ENCODE assay signal across 10 cellular contexts in genomic region chr20:62067547-62068260, GRCh38. TPM values are rescaled to one million over a fixed set of nuclear protein-coding genes. Genes with fewer than 3 reads are reported as not detected.
DNase-seq lines count a peak whose midpoint lies in the region; ATAC-seq and TF ChIP-seq lines count a peak whose summit lies in the region.
"Had no signal": no experiment of that assay in that cellular context is flagged by ENCODE, and none has a peak within 500 bp of the region (broad histone marks: within the 10 kb centered on the region; RNA-seq: fewer than 3 reads in every experiment).

No MANE protein-coding gene starts in this region.

- peak overlapping the region; percentile 18 for H3K27ac Mint-ChIP-seq in activated CD8-positive, alpha-beta memory T cell treated with anti-CD3 and anti-CD28 coated beads, Interleukin-2, amount 10 ng/mL, durations not matched to agents 7 days and 5 days
- H3K27ac Mint-ChIP-seq in activated CD4-positive, alpha-beta memory T cell treated with anti-CD3 and anti-CD28 coated beads, Interleukin-2, amount 10 ng/mL, durations not matched to agents 7 days and 5 days = no peak overlapping the region
- H3K27ac Mint-ChIP-seq in glutamatergic neuron (ENCODE audit: unreplicated experiment) = peak overlapping the region; percentile 43
- no peak overlapping the region for H3K27ac Mint-ChIP-seq in stimulated activated memory B cell treated with anti-CD40 and anti-IgM and Interleukin-4, amounts not matched to agents 10 μg/mL and 1 μg/mL and 100 μg/mL, for 72 hours

- no peak for DNase-seq in activated CD8-positive, alpha-beta memory T cell treated with anti-CD3 and anti-CD28 coated beads, Interleukin-2, amount 10 ng/mL, durations not matched to agents 7 days and 5 days
- no peak for DNase-seq in activated CD8-positive, alpha-beta memory T cell treated with anti-CD3 and anti-CD28 coated beads, Interleukin-2, amount 50 U/mL, for 48 hours
- no peak for DNase-seq in activated CD4-positive, alpha-beta memory T cell treated with anti-CD3 and anti-CD28 coated beads, Interleukin-2, amount 10 ng/mL, durations not matched to agents 7 days and 5 days
- DNase-seq in glutamatergic neuron (no peak), germinal center (ENCODE audit: low spot score) (no peak), testis (no peak)
- DNase-seq: stimulated activated CD4-positive, alpha-beta T cell treated with anti-CD3 and anti-CD28 coated beads, Interleukin-4, amount 100 ng/mL, for 24 hours; tibial artery had no signal

- TF ChIP-seq POLR2A in testis (IDR thresholded peaks at IDR 0.05) = no peak

- H3K4me1 Mint-ChIP-seq in activated CD8-positive, alpha-beta memory T cell treated with anti-CD3 and anti-CD28 coated beads, Interleukin-2, amount 10 ng/mL, durations not matched to agents 7 days and 5 days = peaks cover 30% of the 10 kb centered on the region
- H3K4me1 Mint-ChIP-seq in activated CD4-positive, alpha-beta memory T cell treated with anti-CD3 and anti-CD28 coated beads, Interleukin-2, amount 10 ng/mL, durations not matched to agents 7 days and 5 days = peaks cover 34% of the 10 kb centered on the region
- H3K4me1 Mint-ChIP-seq in glutamatergic neuron (ENCODE audit: low read depth, unreplicated experiment) = peaks cover 12% of the 10 kb centered on the region
- peaks cover 32% of the 10 kb centered on the region for H3K4me1 Mint-ChIP-seq in stimulated activated memory B cell treated with anti-CD40 and anti-IgM and Interleukin-4, amounts not matched to agents 10 μg/mL and 1 μg/mL and 100 μg/mL, for 72 hours

- no peaks in the 10 kb centered on the region for H3K27me3 ChIP-seq in testis
- H3K27me3 ChIP-seq: tibial artery had no signal

- no peaks in the 10 kb centered on the region for H3K9me3 Mint-ChIP-seq in activated CD8-positive, alpha-beta memory T cell treated with anti-CD3 and anti-CD28 coated beads, Interleukin-2, amount 10 ng/mL, durations not matched to agents 7 days and 5 days (ENCODE audit: low read depth)
- no peaks in the 10 kb centered on the region for H3K9me3 Mint-ChIP-seq in activated CD4-positive, alpha-beta memory T cell treated with anti-CD3 and anti-CD28 coated beads, Interleukin-2, amount 10 ng/mL, durations not matched to agents 7 days and 5 days
- peaks cover 17% of the 10 kb centered on the region for H3K9me3 Mint-ChIP-seq in glutamatergic neuron (ENCODE audit: unreplicated experiment)
- H3K9me3 Mint-ChIP-seq in stimulated activated memory B cell treated with anti-CD40 and anti-IgM and Interleukin-4, amounts not matched to agents 10 μg/mL and 1 μg/mL and 100 μg/mL, for 72 hours = no peaks in the 10 kb centered on the region

- intact Hi-C loops in testis (cut with DNase I; ENCODE audit: low total_unique reads) = loop anchor here (5.0 kb wide), 2 partner anchors 55 to 75 kb away; partner anchors contain the start of genes LSM14B, PSMA7 and SS18L1

- CTCF ChIA-PET in activated CD8-positive, alpha-beta memory T cell treated with anti-CD3 and anti-CD28 coated beads, Interleukin-2, amount 10 ng/mL, durations not matched to agents 7 days and 5 days (lab: Charles Lee) = interaction anchor here (1.2 to 2.0 kb wide), 3 partner anchors 52 to 74 kb away, joined by 3 to 11 read pairs (median 11); no protein-coding TSS in a partner anchor
- CTCF ChIA-PET in activated CD4-positive, alpha-beta memory T cell treated with anti-CD3 and anti-CD28 coated beads, Interleukin-2, amount 10 ng/mL, durations not matched to agents 7 days and 5 days (lab: Charles Lee) = interaction anchor here (1.2 kb wide), 1 partner anchor 61 kb away, joined by 3 read pairs; no protein-coding TSS in a partner anchor

- peaks cover 10% of the 10 kb centered on the region for H3K36me3 Mint-ChIP-seq in activated CD8-positive, alpha-beta memory T cell treated with anti-CD3 and anti-CD28 coated beads, Interleukin-2, amount 10 ng/mL, durations not matched to agents 7 days and 5 days
- peaks cover 10% of the 10 kb centered on the region for H3K36me3 Mint-ChIP-seq in activated CD4-positive, alpha-beta memory T cell treated with anti-CD3 and anti-CD28 coated beads, Interleukin-2, amount 10 ng/mL, durations not matched to agents 7 days and 5 days (ENCODE audit: low read depth)
- H3K36me3 Mint-ChIP-seq in glutamatergic neuron (ENCODE audit: unreplicated experiment) = no peaks in the 10 kb centered on the region
- H3K36me3 Mint-ChIP-seq in stimulated activated memory B cell treated with anti-CD40 and anti-IgM and Interleukin-4, amounts not matched to agents 10 μg/mL and 1 μg/mL and 100 μg/mL, for 72 hours = peaks cover 2% of the 10 kb centered on the region

- TF ChIP-seq CTCF in glutamatergic neuron (IDR thresholded peaks at IDR 0.05; ENCODE audit: partially characterized antibody, unreplicated experiment) = no peak
- no peak for TF ChIP-seq CTCF in testis (IDR thresholded peaks at IDR 0.05)

- no peak overlapping the region for H3K27ac ChIP-seq in testis

- POLR2A ChIA-PET in activated CD4-positive, alpha-beta memory T cell treated with anti-CD3 and anti-CD28 coated beads, Interleukin-2, amount 10 ng/mL, durations not matched to agents 7 days and 5 days (lab: Charles Lee) = interaction anchor here (2.0 to 3.5 kb wide), 4 partner anchors 55 to 115 kb away, joined by 12 to 41 read pairs (median 28); partner anchors contain the start of genes LSM14B, MTG2, PSMA7 and SS18L1

- no peaks in the 10 kb centered on the region for H3K9me3 ChIP-seq in testis
- H3K9me3 ChIP-seq: tibial artery had no signal

- no peak overlapping the region for H3K4me3 Mint-ChIP-seq in activated CD8-positive, alpha-beta memory T cell treated with anti-CD3 and anti-CD28 coated beads, Interleukin-2, amount 10 ng/mL, durations not matched to agents 7 days and 5 days
- peak overlapping the region; percentile 80 for H3K4me3 Mint-ChIP-seq in activated CD4-positive, alpha-beta memory T cell treated with anti-CD3 and anti-CD28 coated beads, Interleukin-2, amount 10 ng/mL, durations not matched to agents 7 days and 5 days
- peak overlapping the region; percentile 92 for H3K4me3 Mint-ChIP-seq in glutamatergic neuron (ENCODE audit: unreplicated experiment)
- peak overlapping the region; percentile 95 for H3K4me3 Mint-ChIP-seq in stimulated activated memory B cell treated with anti-CD40 and anti-IgM and Interleukin-4, amounts not matched to agents 10 μg/mL and 1 μg/mL and 100 μg/mL, for 72 hours

- H3K4me3 ChIP-seq in testis = no peak overlapping the region

- H3K36me3 ChIP-seq in testis (ENCODE audit: low read depth, missing control alignments) = no peaks in the 10 kb centered on the region
- H3K36me3 ChIP-seq: tibial artery had no signal

- peaks cover 30% of the 10 kb centered on the region for H3K4me1 ChIP-seq in testis

- peaks cover 4% of the 10 kb centered on the region for H3K27me3 Mint-ChIP-seq in activated CD8-positive, alpha-beta memory T cell treated with anti-CD3 and anti-CD28 coated beads, Interleukin-2, amount 10 ng/mL, durations not matched to agents 7 days and 5 days
- H3K27me3 Mint-ChIP-seq in activated CD4-positive, alpha-beta memory T cell treated with anti-CD3 and anti-CD28 coated beads, Interleukin-2, amount 10 ng/mL, durations not matched to agents 7 days and 5 days = no peaks in the 10 kb centered on the region
- H3K27me3 Mint-ChIP-seq in glutamatergic neuron (ENCODE audit: unreplicated experiment) = peaks cover 6% of the 10 kb centered on the region
- peaks cover 7% of the 10 kb centered on the region for H3K27me3 Mint-ChIP-seq in stimulated activated memory B cell treated with anti-CD40 and anti-IgM and Interleukin-4, amounts not matched to agents 10 μg/mL and 1 μg/mL and 100 μg/mL, for 72 hours

- no peak for ATAC-seq in activated CD8-positive, alpha-beta memory T cell treated with anti-CD3 and anti-CD28 coated beads, Interleukin-2, amount 10 ng/mL, durations not matched to agents 7 days and 5 days
- ATAC-seq in stimulated activated memory B cell treated with anti-CD40 and anti-IgM and Interleukin-4, amounts not matched to agents 10 μg/mL and 1 μg/mL and 100 μg/mL, for 72 hours = no peak
- ATAC-seq in GM19397 (IDR thresholded peaks at IDR 0.05; ENCODE audit: unreplicated experiment) = no peak

- 31 to 51% methylated on average over 16 to 17 of the region's 18 CpGs for WGBS in testis, 2 donors

RNA-seq across cellular contexts. Expression of gene TAF4, which starts 2.0 kb away (rescaled TPM):
- 10 to 100 TPM; 21.1 to 24.2 TPM for total RNA-seq in activated CD8-positive, alpha-beta memory T cell treated with anti-CD3 and anti-CD28 coated beads, Interleukin-2, amount 10 ng/mL, durations not matched to agents 7 days and 5 days
- 10 to 100 TPM; 18.0 to 20.0 TPM for total RNA-seq in activated CD4-positive, alpha-beta memory T cell treated with anti-CD3 and anti-CD28 coated beads, Interleukin-2, amount 10 ng/mL, durations not matched to agents 7 days and 5 days
- total RNA-seq in glutamatergic neuron (ENCODE audit: unreplicated experiment) = 20.0 TPM
- 100 to 1,000 TPM; 107 to 111 TPM for total RNA-seq in testis
- polyA plus RNA-seq in testis (ENCODE audit: insufficient read depth, low read depth, low replicate concordance) = 30.7 TPM

RNA-seq across cellular contexts. Expression of gene LSM14B, which starts 54.6 kb away (rescaled TPM):
- total RNA-seq in activated CD8-positive, alpha-beta memory T cell treated with anti-CD3 and anti-CD28 coated beads, Interleukin-2, amount 10 ng/mL, durations not matched to agents 7 days and 5 days = 10 to 100 TPM; 34.6 to 34.8 TPM
- total RNA-seq in activated CD4-positive, alpha-beta memory T cell treated with anti-CD3 and anti-CD28 coated beads, Interleukin-2, amount 10 ng/mL, durations not matched to agents 7 days and 5 days = 10 to 100 TPM; 38.9 to 39.0 TPM
- total RNA-seq in glutamatergic neuron (ENCODE audit: unreplicated experiment) = 73.6 TPM
- total RNA-seq in testis = 100 to 1,000 TPM; 116 to 137 TPM
- polyA plus RNA-seq in testis (ENCODE audit: insufficient read depth, low read depth, low replicate concordance) = 91.0 TPM

Comparison
In these comparisons a context has a peak if more than half of its experiments do, and no peak if none do; other contexts are left out.
1. H3K27ac Mint-ChIP-seq: peak in activated CD8-positive, alpha-beta memory T cell treated with anti-CD3 and anti-CD28 coated beads, Interleukin-2, amount 10 ng/mL, durations not matched to agents 7 days and 5 days (single experiment) and glutamatergic neuron (single experiment); none in activated CD4-positive, alpha-beta memory T cell treated with anti-CD3 and anti-CD28 coated beads, Interleukin-2, amount 10 ng/mL, durations not matched to agents 7 days and 5 days (single experiment) and stimulated activated memory B cell treated with anti-CD40 and anti-IgM and Interleukin-4, amounts not matched to agents 10 μg/mL and 1 μg/mL and 100 μg/mL, for 72 hours (single experiment).